In the genomic region with DNA sequence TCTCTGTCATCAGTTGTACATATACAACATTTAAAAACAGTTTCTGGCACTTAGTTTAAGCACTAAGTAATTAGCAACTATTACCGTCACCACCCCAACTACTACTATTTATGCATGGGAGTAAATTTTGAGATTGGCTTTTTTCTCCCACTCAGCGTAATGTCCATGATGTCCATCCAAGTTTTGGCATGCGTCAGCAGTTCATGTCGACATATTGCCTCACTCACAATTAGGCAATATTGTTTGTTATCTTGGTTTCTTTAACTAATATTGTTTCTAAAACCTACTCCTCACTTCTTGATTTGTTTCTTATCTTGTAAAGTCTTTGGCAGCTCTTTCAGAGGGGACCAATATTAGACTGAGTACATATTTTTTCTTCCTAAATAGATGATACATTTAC, we compare ENCODE assay signal across 32 cellular contexts.
"Had no signal": no experiment of that assay in that cellular context is flagged by ENCODE, and none has a peak within 500 bp of the region (broad histone marks: within the 10 kb centered on the region; RNA-seq: fewer than 3 reads in every experiment).

No MANE protein-coding gene starts in this region.

- H3K4me1 ChIP-seq: esophagus muscularis mucosa, foreskin keratinocyte, gastrocnemius medialis, heart left ventricle had no signal

- H3K4me3 ChIP-seq: esophagus muscularis mucosa, gastrocnemius medialis, heart left ventricle had no signal

- DNase-seq: activated CD4-positive, alpha-beta memory T cell treated with anti-CD3 and anti-CD28 coated beads, Interleukin-2, amount 10 ng/mL, durations not matched to agents 7 days and 5 days; activated CD4-positive, alpha-beta T cell treated with anti-CD3 and anti-CD28 coated beads for 36 hours; activated CD4-positive, alpha-beta T cell treated with anti-CD3 and anti-CD28 coated beads, Interleukin-2, amount 10 ng/mL, durations not matched to agents 7 days and 5 days; activated CD4-positive, alpha-beta T cell treated with anti-CD3 and anti-CD28 coated beads, Interleukin-2, amount 50 U/mL, for 4 hours; activated CD4-positive, CD25-positive, alpha-beta regulatory T cell; activated CD4-positive, CD25-positive, alpha-beta regulatory T cell treated with anti-CD3 and anti-CD28 coated beads, Interleukin-2, amount 50 U/mL, for 72 hours; activated CD8-positive, alpha-beta memory T cell treated with anti-CD3 and anti-CD28 coated beads, Interleukin-2, amount 50 U/mL, for 48 hours; activated gamma-delta T cell; activated naive CD4-positive, alpha-beta T cell; activated naive CD4-positive, alpha-beta T cell treated with anti-CD3 and anti-CD28 coated beads, Interleukin-2, amount 10 ng/mL, durations not matched to agents 7 days and 5 days; activated naive CD8-positive, alpha-beta T cell treated with anti-CD3 and anti-CD28 coated beads, Interleukin-2, amount 10 ng/mL, durations not matched to agents 7 days and 5 days; activated T-cell treated with anti-CD3 and anti-CD28 coated beads for 4 hours; activated T-cell treated with anti-CD3 and anti-CD28 coated beads, Interleukin-2, amount 50 U/mL, for 24 hours; activated T-cell treated with anti-CD3 and anti-CD28 coated beads, Interleukin-2, amount 50 U/mL, for 72 hours; brain microvascular endothelial cell; cortex of kidney; dermis blood vessel endothelial cell; effector CD4-positive, alpha-beta T cell; effector memory CD8-positive, alpha-beta T cell; erythroblast; foreskin keratinocyte; gastrocnemius medialis; glutamatergic neuron; heart left ventricle; T-helper 1 cell; T-helper 17 cell; T1000 had no signal

- H3K9me3 ChIP-seq: gastrocnemius medialis had no signal

- H3K36me3 ChIP-seq: brain microvascular endothelial cell, esophagus muscularis mucosa, gastrocnemius medialis, heart left ventricle had no signal

- ATAC-seq: activated CD4-positive, alpha-beta T cell treated with anti-CD3 and anti-CD28 coated beads for 36 hours; activated naive CD4-positive, alpha-beta T cell treated with anti-CD3 and anti-CD28 coated beads, Interleukin-2, amount 50 U/mL, for 72 hours; activated T-cell treated with anti-CD3 and anti-CD28 coated beads, Interleukin-2, amount 50 U/mL, for 72 hours; effector memory CD8-positive, alpha-beta T cell; foreskin keratinocyte; gastrocnemius medialis; heart left ventricle; T-helper 17 cell had no signal

- H3K27me3 ChIP-seq: brain microvascular endothelial cell, foreskin keratinocyte, gastrocnemius medialis had no signal

- H3K27ac ChIP-seq: brain microvascular endothelial cell, esophagus muscularis mucosa, foreskin keratinocyte, gastrocnemius medialis, heart left ventricle had no signal

- FAIRE-seq: astrocyte, bronchial epithelial cell, colon had no signal
